ENCODE assay signal across 1 cellular context in genomic region chr22:40410272-40410671, GRCh38.
TF ChIP-seq lines count a peak whose summit lies in the region.

No MANE protein-coding gene starts in this region.

TF ChIP-seq in HCT116, 20 proteins besides CTCF, POLR2A, EP300 and RAD21:
- TF ChIP-seq SIN3A (IDR thresholded peaks at IDR 0.05; ENCODE audit: low read depth) (no peak), ELF1 (IDR thresholded peaks at IDR 0.05; ENCODE audit: borderline replicate concordance, low read depth) (no peak), YY1 (IDR thresholded peaks at IDR 0.05; ENCODE audit: extremely low read depth, insufficient replicate concordance, low read depth, low read length) (no peak), POLR2AphosphoS5 (IDR thresholded peaks at IDR 0.05; ENCODE audit: low read depth, low read length) (no peak), EZH2 (IDR thresholded peaks at IDR 0.05) (no peak), MAX (IDR thresholded peaks at IDR 0.05) (no peak), EZH2phosphoT487 (IDR thresholded peaks at IDR 0.05; ENCODE audit: borderline replicate concordance) (no peak), ATF3 (IDR thresholded peaks at IDR 0.05) (no peak), ZBTB33 (IDR thresholded peaks at IDR 0.05; ENCODE audit: extremely low read depth, insufficient replicate concordance, low read length) (no peak)
